ENCODE assay signal across 18 cellular contexts in genomic region chr9:128108784-128109709, GRCh38. TPM values are rescaled to one million over a fixed set of nuclear protein-coding genes. Genes with fewer than 3 reads are reported as not detected.
DNase-seq lines count a peak whose midpoint lies in the region; ATAC-seq and TF ChIP-seq lines count a peak whose summit lies in the region.
"Had no signal": no experiment of that assay in that cellular context is flagged by ENCODE, and none has a peak within 500 bp of the region (broad histone marks: within the 10 kb centered on the region; RNA-seq: fewer than 3 reads in every experiment).

No MANE protein-coding gene starts in this region.

- peak overlapping the region; percentile 3 for H3K27ac Mint-ChIP-seq in activated CD4-positive, alpha-beta T cell treated with anti-CD3 and anti-CD28 coated beads, Interleukin-2, amount 10 ng/mL, durations not matched to agents 7 days and 5 days
- H3K27ac Mint-ChIP-seq in chondrocyte (ENCODE audit: unreplicated experiment): no peak overlapping the region
- H3K27ac Mint-ChIP-seq in stimulated activated effector memory CD8-positive, alpha-beta T cell treated with anti-CD3 and anti-CD28 coated beads, Interleukin-12 subunit alpha, Interleukin-12 subunit beta, amount 100 ng/mL, for 72 hours: peak overlapping the region; percentile 80
- H3K27ac Mint-ChIP-seq: activated T-cell treated with anti-CD3 and anti-CD28 coated beads, Interleukin-2, amount 50 U/mL, for 72 hours had no signal

- H3K9me3 Mint-ChIP-seq in activated CD4-positive, alpha-beta T cell treated with anti-CD3 and anti-CD28 coated beads, Interleukin-2, amount 10 ng/mL, durations not matched to agents 7 days and 5 days: no peaks in the 10 kb centered on the region
- H3K9me3 Mint-ChIP-seq in chondrocyte (ENCODE audit: low read depth): no peaks in the 10 kb centered on the region
- H3K9me3 Mint-ChIP-seq in stimulated activated effector memory CD8-positive, alpha-beta T cell treated with anti-CD3 and anti-CD28 coated beads, Interleukin-12 subunit alpha, Interleukin-12 subunit beta, amount 100 ng/mL, for 72 hours: no peaks in the 10 kb centered on the region
- H3K9me3 Mint-ChIP-seq: activated T-cell treated with anti-CD3 and anti-CD28 coated beads, Interleukin-2, amount 50 U/mL, for 72 hours; CD8-positive, alpha-beta memory T cell; immature natural killer cell had no signal

- peaks cover 0 to 54% (median 22%) of the 10 kb centered on the region in 4 donors for H3K4me1 ChIP-seq in right lobe of liver

- POLR2A ChIA-PET in activated CD4-positive, alpha-beta T cell treated with anti-CD3 and anti-CD28 coated beads, Interleukin-2, amount 10 ng/mL, durations not matched to agents 7 days and 5 days (lab: Charles Lee): no interaction called here

- TF ChIP-seq POLR2A in right lobe of liver (IDR thresholded peaks at IDR 0.05): peak; percentile 27

- no peaks in the 10 kb centered on the region for H3K9me3 ChIP-seq in right lobe of liver
- H3K9me3 ChIP-seq: body of pancreas had no signal

- ATAC-seq in right lobe of liver (peak in 3 of 4 donors; percentile 0 to 18 (median 18)), HG03159 (IDR thresholded peaks at IDR 0.05; ENCODE audit: unreplicated experiment) (no peak)
- no peak for ATAC-seq in stimulated activated effector memory CD8-positive, alpha-beta T cell treated with anti-CD3 and anti-CD28 coated beads, Interleukin-12 subunit alpha, Interleukin-12 subunit beta, amount 100 ng/mL, for 72 hours
- ATAC-seq: activated T-cell treated with anti-CD3 and anti-CD28 coated beads, Interleukin-2, amount 50 U/mL, for 72 hours; body of pancreas; T-helper 17 cell had no signal

- no peak for DNase-seq in activated CD4-positive, alpha-beta T cell treated with anti-CD3 and anti-CD28 coated beads, Interleukin-2, amount 10 ng/mL, durations not matched to agents 7 days and 5 days
- DNase-seq in activated CD4-positive, alpha-beta T cell treated with anti-CD3 and anti-CD28 coated beads, Interleukin-2, amount 50 U/mL, for 1 hour: no peak
- DNase-seq in chondrocyte (ENCODE audit: low spot score): peak; percentile 21
- DNase-seq in right lobe of liver: no peak
- no peak for DNase-seq in stimulated activated effector memory CD8-positive, alpha-beta T cell treated with anti-CD3 and anti-CD28 coated beads, Interleukin-12 subunit alpha, Interleukin-12 subunit beta, amount 100 ng/mL, for 72 hours (ENCODE audit: low spot score in 2 of 2)
- no peak for DNase-seq in HuH-7.5 (ENCODE audit: low spot score)
- no peak for DNase-seq in GM19238 (ENCODE audit: insufficient read length, low spot score)
- DNase-seq: activated CD4-positive, alpha-beta T cell treated with anti-CD3 and anti-CD28 coated beads for 4 hours; activated T-cell treated with anti-CD3 and anti-CD28 coated beads, Interleukin-2, amount 50 U/mL, for 72 hours; CD8-positive, alpha-beta memory T cell; immature natural killer cell; NCI-H1930; NCI-H69; retina; stimulated activated CD4-positive, alpha-beta T cell treated with anti-CD3 and anti-CD28 coated beads, Interleukin-2, amount 100 ng/mL, for 48 hours had no signal

- intact Hi-C loops in right lobe of liver (cut with DNase I): loop anchor here in 1 of 2 donors (10.0 kb wide), 1 partner anchor 124 kb away; the partner anchor contains the start of gene EEIG1

- peaks cover 8% of the 10 kb centered on the region for H3K4me1 Mint-ChIP-seq in activated CD4-positive, alpha-beta T cell treated with anti-CD3 and anti-CD28 coated beads, Interleukin-2, amount 10 ng/mL, durations not matched to agents 7 days and 5 days
- peaks cover 5% of the 10 kb centered on the region for H3K4me1 Mint-ChIP-seq in chondrocyte (ENCODE audit: low read depth)
- peaks cover 5% of the 10 kb centered on the region for H3K4me1 Mint-ChIP-seq in stimulated activated effector memory CD8-positive, alpha-beta T cell treated with anti-CD3 and anti-CD28 coated beads, Interleukin-12 subunit alpha, Interleukin-12 subunit beta, amount 100 ng/mL, for 72 hours
- H3K4me1 Mint-ChIP-seq: immature natural killer cell had no signal

- peaks cover 33% of the 10 kb centered on the region for H3K36me3 Mint-ChIP-seq in activated CD4-positive, alpha-beta T cell treated with anti-CD3 and anti-CD28 coated beads, Interleukin-2, amount 10 ng/mL, durations not matched to agents 7 days and 5 days (ENCODE audit: low read depth)
- H3K36me3 Mint-ChIP-seq in chondrocyte (ENCODE audit: low read depth): peaks cover 27% of the 10 kb centered on the region
- peaks cover 56% of the 10 kb centered on the region for H3K36me3 Mint-ChIP-seq in stimulated activated effector memory CD8-positive, alpha-beta T cell treated with anti-CD3 and anti-CD28 coated beads, Interleukin-12 subunit alpha, Interleukin-12 subunit beta, amount 100 ng/mL, for 72 hours

- no peaks in the 10 kb centered on the region for H3K27me3 Mint-ChIP-seq in activated CD4-positive, alpha-beta T cell treated with anti-CD3 and anti-CD28 coated beads, Interleukin-2, amount 10 ng/mL, durations not matched to agents 7 days and 5 days
- no peaks in the 10 kb centered on the region for H3K27me3 Mint-ChIP-seq in chondrocyte (ENCODE audit: low read depth)
- H3K27me3 Mint-ChIP-seq: CD8-positive, alpha-beta memory T cell; T-helper 17 cell had no signal

- no peaks in the 10 kb centered on the region for H3K27me3 ChIP-seq in right lobe of liver
- H3K27me3 ChIP-seq: body of pancreas had no signal

- 39% methylated on average over 17 of the region's 26 CpGs for WGBS in right lobe of liver (ENCODE audit: insufficient coverage, low coverage, low lambda C conversion rate, missing lambda C conversion rate)

- CTCF ChIA-PET in activated CD4-positive, alpha-beta T cell treated with anti-CD3 and anti-CD28 coated beads, Interleukin-2, amount 10 ng/mL, durations not matched to agents 7 days and 5 days (lab: Charles Lee): interaction anchor here (1.5 to 7.7 kb wide), 4 partner anchors 8 to 22 kb away, joined by 4 to 54 read pairs (median 8); no protein-coding TSS in a partner anchor

- TF ChIP-seq CTCF in chondrocyte (IDR thresholded peaks at IDR 0.05): no peak
- TF ChIP-seq CTCF in right lobe of liver (IDR thresholded peaks at IDR 0.05): no peak

- H3K4me3 Mint-ChIP-seq in activated CD4-positive, alpha-beta T cell treated with anti-CD3 and anti-CD28 coated beads, Interleukin-2, amount 10 ng/mL, durations not matched to agents 7 days and 5 days: no peak overlapping the region
- H3K4me3 Mint-ChIP-seq in chondrocyte (ENCODE audit: unreplicated experiment): no peak overlapping the region
- no peak overlapping the region for H3K4me3 Mint-ChIP-seq in stimulated activated effector memory CD8-positive, alpha-beta T cell treated with anti-CD3 and anti-CD28 coated beads, Interleukin-12 subunit alpha, Interleukin-12 subunit beta, amount 100 ng/mL, for 72 hours
- H3K4me3 Mint-ChIP-seq: activated T-cell treated with anti-CD3 and anti-CD28 coated beads, Interleukin-2, amount 50 U/mL, for 72 hours; CD8-positive, alpha-beta memory T cell; immature natural killer cell; T-helper 17 cell had no signal

- H3K36me3 ChIP-seq in right lobe of liver: peaks cover 14 to 39% (median 29%) of the 10 kb centered on the region in 4 donors

- no peak overlapping the region for H3K4me3 ChIP-seq in right lobe of liver
- H3K4me3 ChIP-seq: body of pancreas had no signal

- H3K27ac ChIP-seq in right lobe of liver: peak overlapping the region in 2 of 3 donors; percentile 26 to 99

RNA-seq across cellular contexts. Expression of gene PTGES2, which starts 18.5 kb away (rescaled TPM):
- total RNA-seq in activated CD4-positive, alpha-beta T cell treated with anti-CD3 and anti-CD28 coated beads, Interleukin-2, amount 10 ng/mL, durations not matched to agents 7 days and 5 days: 10 to 100 TPM; 57.2 to 59.9 TPM
- 43.5 to 53.6 TPM (median 49.3 TPM) in 3 replicates for total RNA-seq in chondrocyte
- total RNA-seq in right lobe of liver: 10 to 100 TPM; 27.2 to 67.2 (median 30.5) TPM

RNA-seq across cellular contexts. Expression of gene LCN2, which starts 40.2 kb away (rescaled TPM):
- not detected for total RNA-seq in activated CD4-positive, alpha-beta T cell treated with anti-CD3 and anti-CD28 coated beads, Interleukin-2, amount 10 ng/mL, durations not matched to agents 7 days and 5 days
- total RNA-seq in chondrocyte: not detected in 3 replicates
- 10 to 100 TPM in 4 of 6 experiments, 1 to 10 TPM in 2; 2.7 to 81.8 (median 18.1) TPM for total RNA-seq in right lobe of liver
- total RNA-seq: activated T-cell treated with anti-CD3 and anti-CD28 coated beads, Interleukin-2, amount 50 U/mL, for 72 hours; CD8-positive, alpha-beta memory T cell had no signal

RNA-seq across cellular contexts. Expression of gene SLC25A25, which starts 41.0 kb away (rescaled TPM):
- 10 to 100 TPM; 14.6 to 18.4 TPM for total RNA-seq in activated CD4-positive, alpha-beta T cell treated with anti-CD3 and anti-CD28 coated beads, Interleukin-2, amount 10 ng/mL, durations not matched to agents 7 days and 5 days
- total RNA-seq in chondrocyte: 10.6 to 17.6 TPM (median 15.8 TPM) in 3 replicates
- 10 to 100 TPM; 21.2 to 81.5 (median 53.3) TPM for total RNA-seq in right lobe of liver

RNA-seq across cellular contexts. Expression of gene NAIF1, which starts 41.9 kb away (rescaled TPM):
- 10 to 100 TPM; 13.9 to 14.2 TPM for total RNA-seq in activated CD4-positive, alpha-beta T cell treated with anti-CD3 and anti-CD28 coated beads, Interleukin-2, amount 10 ng/mL, durations not matched to agents 7 days and 5 days
- total RNA-seq in chondrocyte (6.8 to 8.8 TPM (median 7.8 TPM) in 3 replicates), right lobe of liver (1 to 10 TPM; 3.9 to 6.8 (median 5.7) TPM)

RNA-seq across cellular contexts. Expression of gene BBLN, which starts 51.0 kb away (rescaled TPM):
- 10 to 100 TPM; 92.5 to 94.2 TPM for total RNA-seq in activated CD4-positive, alpha-beta T cell treated with anti-CD3 and anti-CD28 coated beads, Interleukin-2, amount 10 ng/mL, durations not matched to agents 7 days and 5 days
- total RNA-seq in chondrocyte: 78.8 to 85.3 TPM (median 80.2 TPM) in 3 replicates
- 100 to 1,000 TPM in 2 of 6 experiments, 10 to 100 TPM in 4; 13.5 to 192 (median 17.7) TPM for total RNA-seq in right lobe of liver

Comparison
In these comparisons a context has a peak if more than half of its experiments do, and no peak if none do; other contexts are left out.
1. ATAC-seq: peak in right lobe of liver (3 of 4); none in stimulated activated effector memory CD8-positive, alpha-beta T cell treated with anti-CD3 and anti-CD28 coated beads, Interleukin-12 subunit alpha, Interleukin-12 subunit beta, amount 100 ng/mL, for 72 hours (single experiment) and HG03159 (single experiment).